In the genomic region with DNA sequence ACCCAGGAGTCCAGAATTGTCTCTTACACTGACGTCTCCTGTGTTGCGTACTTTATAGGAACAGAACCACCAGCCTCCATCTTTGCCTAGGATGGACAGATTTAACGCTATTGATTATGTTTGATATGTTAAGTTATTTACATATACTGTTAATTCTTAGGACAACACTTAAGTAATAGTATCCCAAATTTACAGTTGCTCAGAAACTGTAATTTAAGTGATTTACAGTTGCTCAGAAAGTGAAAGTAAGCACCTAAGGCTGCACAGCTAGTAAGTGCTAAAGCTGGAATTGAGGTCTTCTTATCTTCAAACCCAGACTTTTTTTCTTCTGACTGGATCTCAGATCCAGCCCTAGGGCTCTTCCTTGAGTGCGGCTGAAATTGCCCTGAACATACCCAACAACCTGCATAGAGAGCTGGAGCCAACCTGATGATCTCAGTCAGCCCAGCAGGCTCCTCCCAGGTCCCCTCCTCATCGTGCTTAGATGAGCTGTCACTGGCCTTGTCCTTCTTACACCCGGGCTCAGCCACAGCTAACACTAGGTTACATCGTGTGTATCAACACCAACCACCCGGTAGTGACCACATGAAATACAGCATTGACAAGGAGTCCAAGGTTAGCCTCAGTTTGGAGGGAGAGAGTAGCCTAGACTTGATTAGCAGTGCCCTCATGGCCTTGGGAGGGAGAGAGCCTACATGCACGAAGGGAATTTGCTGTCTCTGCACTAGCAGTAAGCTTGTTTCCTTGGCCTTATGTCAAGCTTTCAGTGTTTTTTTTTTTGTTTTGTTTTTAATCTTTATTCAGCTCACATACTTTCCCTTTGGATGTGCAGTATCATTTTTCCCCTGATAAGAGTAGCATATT, we compare ENCODE assay signal across 1 cellular context.
TF ChIP-seq lines count a peak whose summit lies in the region.

No MANE protein-coding gene starts in this region.

TF ChIP-seq in HepG2, 621 proteins besides CTCF, POLR2A, EP300 and RAD21 (continued from another document and continues in another):
- TF ChIP-seq, protein P1, sequence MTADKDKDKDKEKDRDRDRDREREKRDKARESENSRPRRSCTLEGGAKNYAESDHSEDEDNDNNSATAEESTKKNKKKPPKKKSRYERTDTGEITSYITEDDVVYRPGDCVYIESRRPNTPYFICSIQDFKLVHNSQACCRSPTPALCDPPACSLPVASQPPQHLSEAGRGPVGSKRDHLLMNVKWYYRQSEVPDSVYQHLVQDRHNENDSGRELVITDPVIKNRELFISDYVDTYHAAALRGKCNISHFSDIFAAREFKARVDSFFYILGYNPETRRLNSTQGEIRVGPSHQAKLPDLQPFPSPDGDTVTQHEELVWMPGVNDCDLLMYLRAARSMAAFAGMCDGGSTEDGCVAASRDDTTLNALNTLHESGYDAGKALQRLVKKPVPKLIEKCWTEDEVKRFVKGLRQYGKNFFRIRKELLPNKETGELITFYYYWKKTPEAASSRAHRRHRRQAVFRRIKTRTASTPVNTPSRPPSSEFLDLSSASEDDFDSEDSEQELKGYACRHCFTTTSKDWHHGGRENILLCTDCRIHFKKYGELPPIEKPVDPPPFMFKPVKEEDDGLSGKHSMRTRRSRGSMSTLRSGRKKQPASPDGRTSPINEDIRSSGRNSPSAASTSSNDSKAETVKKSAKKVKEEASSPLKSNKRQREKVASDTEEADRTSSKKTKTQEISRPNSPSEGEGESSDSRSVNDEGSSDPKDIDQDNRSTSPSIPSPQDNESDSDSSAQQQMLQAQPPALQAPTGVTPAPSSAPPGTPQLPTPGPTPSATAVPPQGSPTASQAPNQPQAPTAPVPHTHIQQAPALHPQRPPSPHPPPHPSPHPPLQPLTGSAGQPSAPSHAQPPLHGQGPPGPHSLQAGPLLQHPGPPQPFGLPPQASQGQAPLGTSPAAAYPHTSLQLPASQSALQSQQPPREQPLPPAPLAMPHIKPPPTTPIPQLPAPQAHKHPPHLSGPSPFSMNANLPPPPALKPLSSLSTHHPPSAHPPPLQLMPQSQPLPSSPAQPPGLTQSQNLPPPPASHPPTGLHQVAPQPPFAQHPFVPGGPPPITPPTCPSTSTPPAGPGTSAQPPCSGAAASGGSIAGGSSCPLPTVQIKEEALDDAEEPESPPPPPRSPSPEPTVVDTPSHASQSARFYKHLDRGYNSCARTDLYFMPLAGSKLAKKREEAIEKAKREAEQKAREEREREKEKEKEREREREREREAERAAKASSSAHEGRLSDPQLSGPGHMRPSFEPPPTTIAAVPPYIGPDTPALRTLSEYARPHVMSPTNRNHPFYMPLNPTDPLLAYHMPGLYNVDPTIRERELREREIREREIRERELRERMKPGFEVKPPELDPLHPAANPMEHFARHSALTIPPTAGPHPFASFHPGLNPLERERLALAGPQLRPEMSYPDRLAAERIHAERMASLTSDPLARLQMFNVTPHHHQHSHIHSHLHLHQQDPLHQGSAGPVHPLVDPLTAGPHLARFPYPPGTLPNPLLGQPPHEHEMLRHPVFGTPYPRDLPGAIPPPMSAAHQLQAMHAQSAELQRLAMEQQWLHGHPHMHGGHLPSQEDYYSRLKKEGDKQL (CRISPR knock-in tag; IDR thresholded peaks at IDR 0.05; ENCODE audit: low read depth), result 0 out of 2 replicates have a peak, but pooled peaks have one; percentile 45
- TF ChIP-seq NCOA2 (CRISPR knock-in tag; IDR thresholded peaks at IDR 0.05) (peak; percentile 89), ONECUT2 (CRISPR knock-in tag; IDR thresholded peaks at IDR 0.05) (peak; percentile 43; the same call in 1 of the 2 replicates), KLF9 (CRISPR knock-in tag; IDR thresholded peaks at IDR 0.05; ENCODE audit: low read depth) (peak; percentile 89), MIXL1 (CRISPR knock-in tag; IDR thresholded peaks at IDR 0.05) (peak; percentile 99), HDAC1 (CRISPR knock-in tag; IDR thresholded peaks at IDR 0.05) (peak; percentile 67), KDM3A (CRISPR knock-in tag; IDR thresholded peaks at IDR 0.05; ENCODE audit: low read depth) (peak; percentile 74; the same call in 1 of the 2 replicates), HNF4G (IDR thresholded peaks at IDR 0.05; ENCODE audit: borderline replicate concordance, low read depth, low read length) (no peak), HNF4G (CRISPR knock-in tag; IDR thresholded peaks at IDR 0.05; ENCODE audit: borderline replicate concordance, low read depth) (peak; percentile 24; the same call in 1 of the 2 replicates), CBX5 (CRISPR knock-in tag; IDR thresholded peaks at IDR 0.05; ENCODE audit: borderline replicate concordance) (peak; percentile 99), ZNF644 (CRISPR knock-in tag; IDR thresholded peaks at IDR 0.05; ENCODE audit: low read depth) (peak; percentile 99), NONO (IDR thresholded peaks at IDR 0.05) (no peak), NONO (CRISPR knock-in tag; conservative IDR thresholded peaks at IDR 0.05) (peak; percentile 55; the same call in 1 of the 2 replicates), KDM6A (CRISPR knock-in tag; IDR thresholded peaks at IDR 0.05; ENCODE audit: low read depth) (peak; percentile 86), KLF11 (CRISPR knock-in tag; IDR thresholded peaks at IDR 0.05) (peak; percentile 84; the same call in 1 of the 2 replicates), ZNF501 (CRISPR knock-in tag; IDR thresholded peaks at IDR 0.05) (peak; percentile 44; the same call in 1 of the 2 replicates), KAT8 (CRISPR knock-in tag; IDR thresholded peaks at IDR 0.05) (peak; percentile 70), ZNF589 (CRISPR knock-in tag; conservative IDR thresholded peaks at IDR 0.05) (peak; percentile 89; the same call in 1 of the 2 replicates), SMC3 (IDR thresholded peaks at IDR 0.05; ENCODE audit: low read length) (no peak), MAZ (IDR thresholded peaks at IDR 0.05; ENCODE audit: borderline replicate concordance, low read depth, low read length) (no peak), MAZ (CRISPR knock-in tag; IDR thresholded peaks at IDR 0.05; ENCODE audit: low read depth) (no peak), HDAC6 (IDR thresholded peaks at IDR 0.05; ENCODE audit: low read depth, low read length) (no peak), YEATS2 (CRISPR knock-in tag; IDR thresholded peaks at IDR 0.05; ENCODE audit: borderline replicate concordance) (peak; percentile 92), ZSCAN9 (CRISPR knock-in tag; IDR thresholded peaks at IDR 0.05; ENCODE audit: borderline replicate concordance) (peak; percentile 88), HMG20A (CRISPR knock-in tag; IDR thresholded peaks at IDR 0.05; ENCODE audit: borderline replicate concordance) (peak; percentile 80; the same call in 1 of the 2 replicates), FIP1L1 (IDR thresholded peaks at IDR 0.05; ENCODE audit: borderline replicate concordance, insufficient read depth, low read depth, low read length) (peak; percentile 44; the same call in 1 of the 2 replicates), SKI (IDR thresholded peaks at IDR 0.05; ENCODE audit: partially characterized antibody) (peak; percentile 58), PLRG1 (conservative IDR thresholded peaks at IDR 0.05) (no peak), PPARG (CRISPR knock-in tag; conservative IDR thresholded peaks at IDR 0.05) (peak; percentile 77; the same call in 1 of the 2 replicates), ZFX (CRISPR knock-in tag; IDR thresholded peaks at IDR 0.05; ENCODE audit: low read depth) (peak; percentile 56; the same call in 1 of the 2 replicates), BORCS8-MEF2B (CRISPR knock-in tag; IDR thresholded peaks at IDR 0.05) (peak; percentile 73; the same call in 1 of the 2 replicates), ZBTB21 (CRISPR knock-in tag; IDR thresholded peaks at IDR 0.05) (peak; percentile 91), PHF5A (CRISPR knock-in tag; IDR thresholded peaks at IDR 0.05; ENCODE audit: low read depth, unreplicated experiment) (peak; percentile 54), REPIN1 (CRISPR knock-in tag; IDR thresholded peaks at IDR 0.05; ENCODE audit: borderline replicate concordance, low read depth) (peak; percentile 67; the same call in 1 of the 2 replicates), FOXA1 (IDR thresholded peaks at IDR 0.05) (no peak), FOXA1 (CRISPR knock-in tag; IDR thresholded peaks at IDR 0.05) (peak; percentile 95), ETV6 (CRISPR knock-in tag; conservative IDR thresholded peaks at IDR 0.05) (peak; percentile 71; the same call in 1 of the 2 replicates), ZNF30 (CRISPR knock-in tag; IDR thresholded peaks at IDR 0.05) (no peak), FOXK2 (IDR thresholded peaks at IDR 0.05) (peak; percentile 37; the same call in 1 of the 2 replicates), ZKSCAN8 (CRISPR knock-in tag; IDR thresholded peaks at IDR 0.05; ENCODE audit: borderline replicate concordance) (peak; percentile 84)
- TF ChIP-seq, protein P2, sequence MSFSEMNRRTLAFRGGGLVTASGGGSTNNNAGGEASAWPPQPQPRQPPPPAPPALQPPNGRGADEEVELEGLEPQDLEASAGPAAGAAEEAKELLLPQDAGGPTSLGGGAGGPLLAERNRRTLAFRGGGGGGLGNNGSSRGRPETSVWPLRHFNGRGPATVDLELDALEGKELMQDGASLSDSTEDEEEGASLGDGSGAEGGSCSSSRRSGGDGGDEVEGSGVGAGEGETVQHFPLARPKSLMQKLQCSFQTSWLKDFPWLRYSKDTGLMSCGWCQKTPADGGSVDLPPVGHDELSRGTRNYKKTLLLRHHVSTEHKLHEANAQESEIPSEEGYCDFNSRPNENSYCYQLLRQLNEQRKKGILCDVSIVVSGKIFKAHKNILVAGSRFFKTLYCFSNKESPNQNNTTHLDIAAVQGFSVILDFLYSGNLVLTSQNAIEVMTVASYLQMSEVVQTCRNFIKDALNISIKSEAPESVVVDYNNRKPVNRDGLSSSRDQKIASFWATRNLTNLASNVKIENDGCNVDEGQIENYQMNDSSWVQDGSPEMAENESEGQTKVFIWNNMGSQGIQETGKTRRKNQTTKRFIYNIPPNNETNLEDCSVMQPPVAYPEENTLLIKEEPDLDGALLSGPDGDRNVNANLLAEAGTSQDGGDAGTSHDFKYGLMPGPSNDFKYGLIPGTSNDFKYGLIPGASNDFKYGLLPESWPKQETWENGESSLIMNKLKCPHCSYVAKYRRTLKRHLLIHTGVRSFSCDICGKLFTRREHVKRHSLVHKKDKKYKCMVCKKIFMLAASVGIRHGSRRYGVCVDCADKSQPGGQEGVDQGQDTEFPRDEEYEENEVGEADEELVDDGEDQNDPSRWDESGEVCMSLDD (CRISPR knock-in tag; IDR thresholded peaks at IDR 0.05; ENCODE audit: borderline replicate concordance), result 0 out of 2 replicates have a peak, but pooled peaks have one; percentile 19
- TF ChIP-seq, protein P3, sequence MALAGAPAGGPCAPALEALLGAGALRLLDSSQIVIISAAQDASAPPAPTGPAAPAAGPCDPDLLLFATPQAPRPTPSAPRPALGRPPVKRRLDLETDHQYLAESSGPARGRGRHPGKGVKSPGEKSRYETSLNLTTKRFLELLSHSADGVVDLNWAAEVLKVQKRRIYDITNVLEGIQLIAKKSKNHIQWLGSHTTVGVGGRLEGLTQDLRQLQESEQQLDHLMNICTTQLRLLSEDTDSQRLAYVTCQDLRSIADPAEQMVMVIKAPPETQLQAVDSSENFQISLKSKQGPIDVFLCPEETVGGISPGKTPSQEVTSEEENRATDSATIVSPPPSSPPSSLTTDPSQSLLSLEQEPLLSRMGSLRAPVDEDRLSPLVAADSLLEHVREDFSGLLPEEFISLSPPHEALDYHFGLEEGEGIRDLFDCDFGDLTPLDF (CRISPR knock-in tag; IDR thresholded peaks at IDR 0.05), result no peak; the same call in 1 of the 2 replicates
- TF ChIP-seq, protein P4, sequence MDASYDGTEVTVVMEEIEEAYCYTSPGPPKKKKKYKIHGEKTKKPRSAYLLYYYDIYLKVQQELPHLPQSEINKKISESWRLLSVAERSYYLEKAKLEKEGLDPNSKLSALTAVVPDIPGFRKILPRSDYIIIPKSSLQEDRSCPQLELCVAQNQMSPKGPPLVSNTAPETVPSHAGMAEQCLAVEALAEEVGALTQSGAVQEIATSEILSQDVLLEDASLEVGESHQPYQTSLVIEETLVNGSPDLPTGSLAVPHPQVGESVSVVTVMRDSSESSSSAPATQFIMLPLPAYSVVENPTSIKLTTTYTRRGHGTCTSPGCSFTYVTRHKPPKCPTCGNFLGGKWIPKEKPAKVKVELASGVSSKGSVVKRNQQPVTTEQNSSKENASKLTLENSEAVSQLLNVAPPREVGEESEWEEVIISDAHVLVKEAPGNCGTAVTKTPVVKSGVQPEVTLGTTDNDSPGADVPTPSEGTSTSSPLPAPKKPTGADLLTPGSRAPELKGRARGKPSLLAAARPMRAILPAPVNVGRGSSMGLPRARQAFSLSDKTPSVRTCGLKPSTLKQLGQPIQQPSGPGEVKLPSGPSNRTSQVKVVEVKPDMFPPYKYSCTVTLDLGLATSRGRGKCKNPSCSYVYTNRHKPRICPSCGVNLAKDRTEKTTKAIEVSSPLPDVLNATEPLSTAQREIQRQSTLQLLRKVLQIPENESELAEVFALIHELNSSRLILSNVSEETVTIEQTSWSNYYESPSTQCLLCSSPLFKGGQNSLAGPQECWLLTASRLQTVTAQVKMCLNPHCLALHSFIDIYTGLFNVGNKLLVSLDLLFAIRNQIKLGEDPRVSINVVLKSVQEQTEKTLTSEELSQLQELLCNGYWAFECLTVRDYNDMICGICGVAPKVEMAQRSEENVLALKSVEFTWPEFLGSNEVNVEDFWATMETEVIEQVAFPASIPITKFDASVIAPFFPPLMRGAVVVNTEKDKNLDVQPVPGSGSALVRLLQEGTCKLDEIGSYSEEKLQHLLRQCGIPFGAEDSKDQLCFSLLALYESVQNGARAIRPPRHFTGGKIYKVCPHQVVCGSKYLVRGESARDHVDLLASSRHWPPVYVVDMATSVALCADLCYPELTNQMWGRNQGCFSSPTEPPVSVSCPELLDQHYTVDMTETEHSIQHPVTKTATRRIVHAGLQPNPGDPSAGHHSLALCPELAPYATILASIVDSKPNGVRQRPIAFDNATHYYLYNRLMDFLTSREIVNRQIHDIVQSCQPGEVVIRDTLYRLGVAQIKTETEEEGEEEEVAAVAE (CRISPR knock-in tag; IDR thresholded peaks at IDR 0.05; ENCODE audit: borderline replicate concordance), result peak; percentile 95
- TF ChIP-seq, protein P5, sequence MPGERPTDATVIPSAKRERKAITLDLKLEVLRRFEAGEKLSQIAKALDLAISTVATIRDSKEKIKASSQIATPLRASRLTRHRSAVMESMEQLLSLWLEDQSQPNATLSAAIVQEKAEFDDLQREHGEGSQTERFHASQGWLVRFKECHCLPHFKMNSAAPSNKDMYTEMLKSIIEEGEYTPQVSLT (CRISPR knock-in tag; IDR thresholded peaks at IDR 0.05; ENCODE audit: borderline replicate concordance, low read depth), result no peak
- TF ChIP-seq, protein P6, sequence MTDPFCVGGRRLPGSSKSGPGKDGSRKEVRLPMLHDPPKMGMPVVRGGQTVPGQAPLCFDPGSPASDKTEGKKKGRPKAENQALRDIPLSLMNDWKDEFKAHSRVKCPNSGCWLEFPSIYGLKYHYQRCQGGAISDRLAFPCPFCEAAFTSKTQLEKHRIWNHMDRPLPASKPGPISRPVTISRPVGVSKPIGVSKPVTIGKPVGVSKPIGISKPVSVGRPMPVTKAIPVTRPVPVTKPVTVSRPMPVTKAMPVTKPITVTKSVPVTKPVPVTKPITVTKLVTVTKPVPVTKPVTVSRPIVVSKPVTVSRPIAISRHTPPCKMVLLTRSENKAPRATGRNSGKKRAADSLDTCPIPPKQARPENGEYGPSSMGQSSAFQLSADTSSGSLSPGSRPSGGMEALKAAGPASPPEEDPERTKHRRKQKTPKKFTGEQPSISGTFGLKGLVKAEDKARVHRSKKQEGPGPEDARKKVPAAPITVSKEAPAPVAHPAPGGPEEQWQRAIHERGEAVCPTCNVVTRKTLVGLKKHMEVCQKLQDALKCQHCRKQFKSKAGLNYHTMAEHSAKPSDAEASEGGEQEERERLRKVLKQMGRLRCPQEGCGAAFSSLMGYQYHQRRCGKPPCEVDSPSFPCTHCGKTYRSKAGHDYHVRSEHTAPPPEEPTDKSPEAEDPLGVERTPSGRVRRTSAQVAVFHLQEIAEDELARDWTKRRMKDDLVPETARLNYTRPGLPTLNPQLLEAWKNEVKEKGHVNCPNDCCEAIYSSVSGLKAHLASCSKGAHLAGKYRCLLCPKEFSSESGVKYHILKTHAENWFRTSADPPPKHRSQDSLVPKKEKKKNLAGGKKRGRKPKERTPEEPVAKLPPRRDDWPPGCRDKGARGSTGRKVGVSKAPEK (CRISPR knock-in tag; IDR thresholded peaks at IDR 0.05; ENCODE audit: borderline replicate concordance), result peak; percentile 83; the same call in 1 of the 2 replicates
